ENCODE assay signal across 8 cellular contexts in genomic region chr16:22573226-22573531, GRCh38.
DNase-seq lines count a peak whose midpoint lies in the region; ATAC-seq and TF ChIP-seq lines count a peak whose summit lies in the region.
"Not testable (repeated sequence)": the region's sequence is repeated elsewhere in the genome, so short reads cannot be mapped to it uniquely, and the experiment has no call there.

No MANE protein-coding gene starts in this region.

- CTCF ChIA-PET in PC-3 (lab: Charles Lee) = not testable (repeated sequence)

- not testable (repeated sequence) for H4K20me1 ChIP-seq in PC-3 (ENCODE audit: low read length)

- not testable (repeated sequence) for H3F3A ChIP-seq in PC-3 (ENCODE audit: low read length, unreplicated experiment)

- H2AFZ ChIP-seq in PC-3 (ENCODE audit: low read length) = not testable (repeated sequence)

- H3K4me1 ChIP-seq in PC-3 (ENCODE audit: insufficient read depth, low read length) = not testable (repeated sequence)

- not testable (repeated sequence) for H3K36me3 Mint-ChIP-seq in CD14-positive monocyte; activated naive CD8-positive, alpha-beta T cell treated with anti-CD3 and anti-CD28 coated beads, Interleukin-2, amount 10 ng/mL, durations not matched to agents 7 days and 5 days

- intact Hi-C loops in CD14-positive monocyte (cut with micrococcal nuclease); PC-3 (cut with micrococcal nuclease); left ventricle myocardium superior (cut with micrococcal nuclease): not testable (repeated sequence)

- DNase-seq in CD14-positive monocyte (ENCODE audit: low spot score); PC-3; activated naive CD8-positive, alpha-beta T cell treated with anti-CD3 and anti-CD28 coated beads, Interleukin-2, amount 10 ng/mL, durations not matched to agents 7 days and 5 days; left ventricle myocardium superior; omental fat pad (ENCODE audit: low spot score): not testable (repeated sequence)

- not testable (repeated sequence) for H3K9me3 ChIP-seq in PC-3 (ENCODE audit: low read length)

- H3K36me3 ChIP-seq in PC-3 (ENCODE audit: low read depth, low read length) = not testable (repeated sequence)

- H3K4me3 Mint-ChIP-seq in CD14-positive monocyte = peak overlapping the region in 1 of 2 donors; percentile 58
- not testable (repeated sequence) for H3K4me3 Mint-ChIP-seq in activated naive CD8-positive, alpha-beta T cell treated with anti-CD3 and anti-CD28 coated beads, Interleukin-2, amount 10 ng/mL, durations not matched to agents 7 days and 5 days

- H3K27me3 ChIP-seq in PC-3 (ENCODE audit: low read length) = not testable (repeated sequence)

- not testable (repeated sequence) for BruUV-seq in PC-3 (replicated peaks; lab: Mats Ljungman, UMichigan)

- not testable (repeated sequence) for H3K4me3 ChIP-seq in PC-3 (ENCODE audit: low read length)

- peak; percentile 33 for TF ChIP-seq CTCF in CD14-positive monocyte (IDR thresholded peaks at IDR 0.05)
- TF ChIP-seq CTCF in PC-3 (conservative IDR thresholded peaks at IDR 0.05; ENCODE audit: low read depth, low read length); omental fat pad (IDR thresholded peaks at IDR 0.05): not testable (repeated sequence)

- not testable (repeated sequence) for H3K9me3 Mint-ChIP-seq in CD14-positive monocyte; activated naive CD8-positive, alpha-beta T cell treated with anti-CD3 and anti-CD28 coated beads, Interleukin-2, amount 10 ng/mL, durations not matched to agents 7 days and 5 days

- not testable (repeated sequence) for H3K79me2 ChIP-seq in PC-3 (ENCODE audit: low read length)

- H3K4me1 Mint-ChIP-seq in CD14-positive monocyte; activated naive CD8-positive, alpha-beta T cell treated with anti-CD3 and anti-CD28 coated beads, Interleukin-2, amount 10 ng/mL, durations not matched to agents 7 days and 5 days: not testable (repeated sequence)

- not testable (repeated sequence) for H3K9me2 ChIP-seq in PC-3 (replicated peaks; ENCODE audit: low read length)

- H3K27ac ChIP-seq in PC-3 (ENCODE audit: low read length) = not testable (repeated sequence)

- H3K4me2 ChIP-seq in PC-3 (ENCODE audit: low read length) = not testable (repeated sequence)

- not testable (repeated sequence) for H3K27ac Mint-ChIP-seq in CD14-positive monocyte; activated naive CD8-positive, alpha-beta T cell treated with anti-CD3 and anti-CD28 coated beads, Interleukin-2, amount 10 ng/mL, durations not matched to agents 7 days and 5 days

- not testable (repeated sequence) for H3K27me3 Mint-ChIP-seq in CD14-positive monocyte (ENCODE audit: low read depth in 3 of 3)
- H3K27me3 Mint-ChIP-seq in activated naive CD8-positive, alpha-beta T cell treated with anti-CD3 and anti-CD28 coated beads, Interleukin-2, amount 10 ng/mL, durations not matched to agents 7 days and 5 days = peaks cover 15% of the 10 kb centered on the region

- POLR2A ChIA-PET in PC-3 (lab: Charles Lee; ENCODE audit: unreplicated experiment); activated naive CD8-positive, alpha-beta T cell treated with anti-CD3 and anti-CD28 coated beads, Interleukin-2, amount 10 ng/mL, durations not matched to agents 7 days and 5 days (lab: Charles Lee): not testable (repeated sequence)

- H3K9ac ChIP-seq in PC-3 (ENCODE audit: low read length) = not testable (repeated sequence)

- ATAC-seq in GM19023 (IDR thresholded peaks at IDR 0.05; ENCODE audit: unreplicated experiment) (peak; percentile 72), GM21825 (IDR thresholded peaks at IDR 0.05; ENCODE audit: unreplicated experiment) (peak; percentile 85), HG03039 (IDR thresholded peaks at IDR 0.05; ENCODE audit: unreplicated experiment) (peak; percentile 67), PC-3 (peak; percentile 96), left ventricle myocardium superior (peak; percentile 95), omental fat pad (ENCODE audit: low FRiP score) (peak; percentile 88)
- peak; percentile 83 for ATAC-seq in activated naive CD8-positive, alpha-beta T cell treated with anti-CD3 and anti-CD28 coated beads, Interleukin-2, amount 10 ng/mL, durations not matched to agents 7 days and 5 days (ENCODE audit: low read depth)
